Comparison of ENCODE assay signal across 22 cellular contexts in the genomic region with DNA sequence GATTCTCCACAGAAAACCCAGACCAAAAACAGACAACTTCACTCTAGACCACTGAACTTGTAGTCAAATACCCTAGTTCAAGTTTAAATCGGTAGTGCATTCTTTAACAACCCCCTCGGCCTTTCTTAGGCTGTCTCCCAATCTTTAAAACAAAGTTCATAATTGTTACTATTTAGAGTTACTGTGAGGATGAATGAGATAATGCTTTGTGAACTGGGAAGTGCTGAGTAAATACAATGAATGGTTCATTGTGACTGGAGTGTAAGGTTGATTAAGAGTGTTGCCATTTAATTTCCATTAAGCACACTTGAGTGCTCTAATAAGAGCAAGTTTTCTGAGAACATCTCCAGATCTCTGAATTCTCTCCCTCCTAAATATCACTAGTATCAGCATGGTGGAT.
"Had no signal": no experiment of that assay in that cellular context is flagged by ENCODE, and none has a peak within 500 bp of the region (broad histone marks: within the 10 kb centered on the region; RNA-seq: fewer than 3 reads in every experiment).

No MANE protein-coding gene starts in this region.

- H3K27ac Mint-ChIP-seq: naive thymus-derived CD8-positive, alpha-beta T cell; neural progenitor cell; progenitor cell of endocrine pancreas had no signal

- H3K36me3 ChIP-seq: esophagus squamous epithelium, heart left ventricle, neural progenitor cell, ovary, suprapubic skin, thyroid gland, upper lobe of left lung, uterus had no signal

- H3K4me3 ChIP-seq: coronary artery, esophagus squamous epithelium, heart left ventricle, mucosa of descending colon, neural progenitor cell, ovary, smooth muscle cell, suprapubic skin, thyroid gland, upper lobe of left lung, uterus had no signal

- H3K36me3 Mint-ChIP-seq: naive thymus-derived CD8-positive, alpha-beta T cell; neural progenitor cell had no signal

- H3K27ac ChIP-seq: coronary artery, epithelial cell of prostate, esophagus squamous epithelium, neural progenitor cell, ovary, suprapubic skin, thyroid gland, upper lobe of left lung had no signal

- H3K27me3 Mint-ChIP-seq: progenitor cell of endocrine pancreas had no signal

- H2AFZ ChIP-seq: neural progenitor cell had no signal

- H3K4me3 Mint-ChIP-seq: naive thymus-derived CD8-positive, alpha-beta T cell; neural progenitor cell had no signal

- H3K9me3 Mint-ChIP-seq: naive thymus-derived CD8-positive, alpha-beta T cell had no signal

- H3K9ac ChIP-seq: neural progenitor cell had no signal

- H3K27me3 ChIP-seq: esophagus squamous epithelium, heart left ventricle, neural progenitor cell, ovary, suprapubic skin, thyroid gland, upper lobe of left lung, uterus had no signal

- H3K9me3 ChIP-seq: esophagus squamous epithelium, mucosa of descending colon, ovary, suprapubic skin, thyroid gland, upper lobe of left lung, uterus had no signal

- H3K4me1 ChIP-seq: neural progenitor cell, thyroid gland, uterus had no signal

- H3K4me2 ChIP-seq: neural progenitor cell had no signal

- DNase-seq: effector CD8-positive, alpha-beta T cell; esophagus squamous epithelium; heart left ventricle; hippocampal formation; kidney glomerular epithelial cell; mammary epithelial cell; mucosa of descending colon; naive thymus-derived CD8-positive, alpha-beta T cell; nucleus accumbens; ovary; right cardiac atrium; stimulated activated CD4-positive, alpha-beta T cell treated with anti-CD3 and anti-CD28 coated beads, Interleukin-2, amount 100 ng/mL, for 48 hours; stimulated activated naive CD4-positive, alpha-beta T cell treated with Interleukin-2 at 50 U/mL for 16 hours; thyroid gland; upper lobe of left lung; uterus had no signal

- ATAC-seq: mucosa of descending colon; naive thymus-derived CD8-positive, alpha-beta T cell had no signal
